13 cellular contexts compared by ENCODE assay signal in the genomic region with DNA sequence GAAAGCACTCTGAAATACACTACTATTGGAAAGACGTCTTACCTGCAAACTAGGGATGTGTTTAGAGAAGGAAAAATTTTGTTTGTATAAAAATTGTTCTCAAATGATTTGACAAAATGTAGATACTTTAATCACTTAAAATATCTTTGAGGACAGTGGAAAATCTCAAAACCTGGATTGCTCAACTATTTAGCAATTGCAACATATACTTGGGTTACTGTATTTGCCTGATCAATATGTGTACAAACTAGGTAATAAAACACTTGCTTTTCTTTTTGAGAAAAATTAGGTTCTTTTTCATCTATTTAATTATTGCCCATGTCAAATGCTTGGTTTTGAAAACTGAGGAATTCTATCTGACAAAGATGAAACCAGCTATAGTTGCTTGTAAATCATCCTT.
DNase-seq lines count a peak whose midpoint lies in the region; ATAC-seq and TF ChIP-seq lines count a peak whose summit lies in the region.
"Had no signal": no experiment of that assay in that cellular context is flagged by ENCODE, and none has a peak within 500 bp of the region (broad histone marks: within the 10 kb centered on the region; RNA-seq: fewer than 3 reads in every experiment).

No MANE protein-coding gene starts in this region.

- peak; percentile 73 for DNase-seq in NCI-H1694 treated with DMSO at 0.1 percent for 48 hours (lab: John Stamatoyannopoulos, UW)
- no peak for DNase-seq in NCI-H1694 (lab: John Stamatoyannopoulos, UW)
- DNase-seq in IMR-90: no peak
- DNase-seq in right lobe of liver: no peak
- no peak for DNase-seq in vagina (ENCODE audit: extremely low spot score in 2 of 2)
- DNase-seq in Right ventricle myocardium superior: no peak
- DNase-seq: CD8-positive, alpha-beta memory T cell; GOT3 had no signal

- H2BK5ac ChIP-seq in IMR-90 (ENCODE audit: low read depth, low read length, poor library complexity, severe bottlenecking): no peak overlapping the region

- CTCF ChIA-PET in IMR-90 (lab: Yijun Ruan, JAX): interaction anchor here (0.6 kb wide), 1 partner anchor 12 kb away, joined by 3 read pairs; no protein-coding TSS in a partner anchor

- H4K20me1 ChIP-seq in IMR-90 (ENCODE audit: insufficient read depth, low read length): no peaks in the 10 kb centered on the region
- H4K20me1 ChIP-seq: BLaER1 had no signal

- H2BK20ac ChIP-seq in IMR-90 (ENCODE audit: low read depth, low read length): no peak overlapping the region

- H3K9ac ChIP-seq in IMR-90 (ENCODE audit: low read depth, low read length): no peak overlapping the region
- H3K9ac ChIP-seq: BLaER1 had no signal

- no peak for TF ChIP-seq RAD21 in IMR-90 (IDR thresholded peaks at IDR 0.05; ENCODE audit: low read length)

- no peak overlapping the region for H4K91ac ChIP-seq in IMR-90 (ENCODE audit: insufficient read depth, low read depth, low read length)

- H3K14ac ChIP-seq in IMR-90 (replicated peaks; ENCODE audit: low read depth, low read length): no peak overlapping the region

- in situ Hi-C loops in IMR-90 (cut with MboI; ENCODE audit: low sequenced_read_pairs): loop anchor here (25.0 kb wide), 1 partner anchor 545 kb away; no protein-coding TSS in a partner anchor

- H3K56ac ChIP-seq in IMR-90 (ENCODE audit: extremely low read depth, insufficient read depth, low read length): no peak overlapping the region

- no peak overlapping the region for H2AK5ac ChIP-seq in IMR-90 (ENCODE audit: low read depth, low read length)

- no peaks in the 10 kb centered on the region for H3K79me1 ChIP-seq in IMR-90 (ENCODE audit: low read depth in 1 of 2, low read length in 2 of 2)

- H3K9me3 ChIP-seq in IMR-90 (ENCODE audit: control insufficient read depth, insufficient read depth, low read length): no peaks in the 10 kb centered on the region
- H3K9me3 ChIP-seq in right lobe of liver: no peaks in the 10 kb centered on the region
- H3K9me3 ChIP-seq in vagina: no peaks in the 10 kb centered on the region
- H3K9me3 ChIP-seq: BLaER1, HAP-1 had no signal

- no CpG with 5 or more reads among the region's 1 CpG for WGBS in IMR-90 (ENCODE audit: extremely low coverage in 2 of 2, insufficient read length in 1 of 2), 2 experiments
- WGBS in right lobe of liver (ENCODE audit: insufficient coverage, low coverage, low lambda C conversion rate, missing lambda C conversion rate): 24% methylated on average over 1 of the region's 1 CpG

- TF ChIP-seq POLR2A in IMR-90 (IDR thresholded peaks at IDR 0.05; ENCODE audit: low read depth, low read length): no peak
- TF ChIP-seq POLR2A in right lobe of liver (IDR thresholded peaks at IDR 0.05): no peak
- TF ChIP-seq POLR2A in vagina (IDR thresholded peaks at IDR 0.05): no peak

- no peaks in the 10 kb centered on the region for H3K36me3 ChIP-seq in IMR-90 (ENCODE audit: control insufficient read depth, insufficient read depth, low read length)
- peaks cover 0 to 79% (median 18%) of the 10 kb centered on the region in 4 donors for H3K36me3 ChIP-seq in right lobe of liver
- H3K36me3 ChIP-seq in vagina: no peaks in the 10 kb centered on the region
- H3K36me3 ChIP-seq: BLaER1, HAP-1 had no signal

- no peak overlapping the region for H2AK9ac ChIP-seq in IMR-90 (replicated peaks; ENCODE audit: low read depth, low read length, poor library complexity)

- no peak overlapping the region for H2BK15ac ChIP-seq in IMR-90 (ENCODE audit: low read depth, low read length)

- TF ChIP-seq CTCF in IMR-90 (conservative IDR thresholded peaks at IDR 0.05; ENCODE audit: low read depth, low read length) (no peak), right lobe of liver (IDR thresholded peaks at IDR 0.05) (no peak), vagina (IDR thresholded peaks at IDR 0.05) (no peak)

- no peak overlapping the region for H2AFZ ChIP-seq in IMR-90 (replicated peaks; ENCODE audit: low read length, poor library complexity)

- H3K4ac ChIP-seq in IMR-90 (ENCODE audit: low read depth, low read length): no peak overlapping the region

- no peak overlapping the region for H2BK120ac ChIP-seq in IMR-90 (ENCODE audit: low read depth, low read length)

- no TSS peak for BruUV-seq in IMR-90 (replicated peaks; lab: Mats Ljungman, UMichigan)

- H3K27me3 ChIP-seq in IMR-90 (ENCODE audit: control insufficient read depth, insufficient read depth, low read length): no peaks in the 10 kb centered on the region
- no peaks in the 10 kb centered on the region for H3K27me3 ChIP-seq in right lobe of liver
- H3K27me3 ChIP-seq in vagina: no peaks in the 10 kb centered on the region
- H3K27me3 ChIP-seq: BLaER1 had no signal

- no peak overlapping the region for H3K4me2 ChIP-seq in IMR-90 (ENCODE audit: low read depth, low read length)
- H3K4me2 ChIP-seq: BLaER1 had no signal

- no peaks in the 10 kb centered on the region for H3K9me1 ChIP-seq in IMR-90 (ENCODE audit: insufficient read depth, low read length)

- no peaks in the 10 kb centered on the region for H3K4me1 ChIP-seq in IMR-90 (ENCODE audit: control insufficient read depth, insufficient read depth, low read length)
- H3K4me1 ChIP-seq in right lobe of liver: peaks cover 0 to 27% (median 3%) of the 10 kb centered on the region in 4 donors
- no peaks in the 10 kb centered on the region for H3K4me1 ChIP-seq in vagina
- H3K4me1 ChIP-seq: HAP-1 had no signal

- no peak for ATAC-seq in IMR-90 (ENCODE audit: low read depth)
- peak in 2 of 4 donors; percentile 3 to 21 for ATAC-seq in right lobe of liver
- ATAC-seq in Right ventricle myocardium superior (ENCODE audit: poor library complexity): no peak
- ATAC-seq in GM21423 (IDR thresholded peaks at IDR 0.05; ENCODE audit: unreplicated experiment): no peak

- H3K23ac ChIP-seq in IMR-90 (ENCODE audit: low read depth, low read length): no peak overlapping the region

- no peak overlapping the region for H4K5ac ChIP-seq in IMR-90 (ENCODE audit: low read depth, low read length)

- intact Hi-C loops in IMR-90 (cut with micrococcal nuclease) (loop anchor here (5.0 to 10.0 kb wide), 2 partner anchors 417 to 540 kb away; no protein-coding TSS in a partner anchor), right lobe of liver (cut with DNase I) (no loop called here), vagina (cut with DNase I) (no loop called here), Right ventricle myocardium superior (cut with DNase I) (loop anchor here (10.0 kb wide), 1 partner anchor 537 kb away; no protein-coding TSS in a partner anchor)

- H3K27ac ChIP-seq in IMR-90 (ENCODE audit: insufficient read depth, low read length) (no peak overlapping the region), right lobe of liver (peak overlapping the region in 2 of 3 donors; percentile 17 to 30), vagina (no peak overlapping the region)
- H3K27ac ChIP-seq: 22Rv1, BLaER1, C4-2B had no signal

- H3K18ac ChIP-seq in IMR-90 (ENCODE audit: low read depth, low read length): no peak overlapping the region

- H3K4me3 ChIP-seq in IMR-90 (ENCODE audit: insufficient read depth, low read depth, low read length) (no peak overlapping the region), right lobe of liver (no peak overlapping the region), vagina (no peak overlapping the region)
- H3K4me3 ChIP-seq: BLaER1, HAP-1 had no signal

- POLR2A ChIA-PET in IMR-90 (lab: Charles Lee; ENCODE audit: unreplicated experiment): no interaction called here

- H4K8ac ChIP-seq in IMR-90 (ENCODE audit: low read depth in 2 of 2, low read length in 2 of 2): no peak overlapping the region

- dilution Hi-C loops in IMR-90 (cut with HindIII; ENCODE audit: low sequenced_read_pairs, unreplicated experiment): no loop called here

TF ChIP-seq in IMR-90, 13 proteins besides CTCF, POLR2A, EP300 and RAD21:
- TF ChIP-seq NFE2L2 (IDR thresholded peaks at IDR 0.05; ENCODE audit: low read depth, low read length): no peak
- peak; percentile 32; the same call in 1 of the 2 replicates for TF ChIP-seq CEBPB (IDR thresholded peaks at IDR 0.05; ENCODE audit: low read depth, low read length)
- TF ChIP-seq BHLHE40 (IDR thresholded peaks at IDR 0.05; ENCODE audit: low read depth, low read length): no peak

Comparison
In these comparisons a context has a peak if more than half of its experiments do, and no peak if none do; other contexts are left out.
1. H3K27ac ChIP-seq: peak in right lobe of liver (2 of 3); none in IMR-90 (single experiment) and vagina (single experiment).
2. intact Hi-C loops: an anchor here in IMR-90 (5.0 to 10.0 kb wide) and Right ventricle myocardium superior (10.0 kb wide); none called in right lobe of liver and vagina.